Comparison of ENCODE assay signal across 9 cellular contexts in the genomic region with DNA sequence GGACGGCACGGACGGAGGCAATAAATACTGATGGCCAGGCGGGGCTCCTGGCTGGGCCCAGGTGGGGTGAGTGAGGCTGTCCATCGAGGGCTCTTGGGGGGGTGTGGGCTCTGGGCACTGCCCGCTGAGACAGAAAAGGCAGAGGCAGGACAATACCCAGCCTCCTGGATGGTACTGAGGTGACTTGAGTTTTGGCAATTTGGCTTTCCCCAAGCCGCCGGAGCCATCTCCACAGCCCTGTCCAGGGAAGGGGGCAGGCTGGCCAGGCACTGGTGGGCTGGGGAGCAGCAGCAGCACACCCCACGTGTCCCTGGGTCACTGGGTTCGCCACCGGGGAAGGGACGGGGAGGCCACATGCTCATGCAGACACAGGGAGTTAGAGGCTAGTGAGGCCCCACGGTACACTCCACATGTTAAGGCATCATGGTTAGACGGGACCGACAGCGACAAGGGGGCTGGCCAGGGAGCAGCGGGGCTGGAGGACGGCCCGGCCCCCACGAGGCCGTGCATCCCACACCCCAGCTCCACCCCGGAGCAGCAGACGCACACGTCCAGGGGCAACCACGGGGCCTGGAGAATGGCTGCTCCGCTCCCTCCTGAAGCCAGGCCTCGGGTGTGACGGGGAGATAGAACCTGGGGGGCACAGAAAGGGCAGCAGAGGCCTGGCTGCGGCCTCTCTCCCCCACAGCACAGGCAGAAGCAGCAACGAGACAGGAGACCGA. TPM values are rescaled to one million over a fixed set of nuclear protein-coding genes. Genes with fewer than 3 reads are reported as not detected.
DNase-seq lines count a peak whose midpoint lies in the region; ATAC-seq and TF ChIP-seq lines count a peak whose summit lies in the region.
"Had no signal": no experiment of that assay in that cellular context is flagged by ENCODE, and none has a peak within 500 bp of the region (broad histone marks: within the 10 kb centered on the region; RNA-seq: fewer than 3 reads in every experiment).

No MANE protein-coding gene starts in this region.

- TF ChIP-seq CTCF in VCaP (conservative IDR thresholded peaks at IDR 0.05) (no peak), tibial artery (IDR thresholded peaks at IDR 0.05) (no peak)

- H3K27ac Mint-ChIP-seq in activated naive CD4-positive, alpha-beta T cell treated with anti-CD3 and anti-CD28 coated beads, Interleukin-2, amount 50 U/mL, for 72 hours: peak overlapping the region; percentile 72 to 82
- no peak overlapping the region for H3K27ac Mint-ChIP-seq in activated naive CD4-positive, alpha-beta T cell treated with anti-CD3 and anti-CD28 coated beads, Interleukin-2, amount 10 ng/mL, durations not matched to agents 7 days and 5 days
- H3K27ac Mint-ChIP-seq in immature natural killer cell: peak overlapping the region in 4 of 6 donors; percentile 45 to 76 (median 60)

- CTCF ChIA-PET in activated naive CD4-positive, alpha-beta T cell treated with anti-CD3 and anti-CD28 coated beads, Interleukin-2, amount 10 ng/mL, durations not matched to agents 7 days and 5 days (lab: Charles Lee): no interaction called here

- peaks cover 56% of the 10 kb centered on the region for H3K4me1 Mint-ChIP-seq in activated naive CD4-positive, alpha-beta T cell treated with anti-CD3 and anti-CD28 coated beads, Interleukin-2, amount 10 ng/mL, durations not matched to agents 7 days and 5 days
- H3K4me1 Mint-ChIP-seq in immature natural killer cell: peaks cover 28 to 41% of the 10 kb centered on the region in 2 donors

- no peak for DNase-seq in activated naive CD4-positive, alpha-beta T cell treated with anti-CD3 and anti-CD28 coated beads, Interleukin-2, amount 50 U/mL, for 72 hours (ENCODE audit: low spot score in 2 of 2)
- DNase-seq in activated naive CD4-positive, alpha-beta T cell treated with anti-CD3 and anti-CD28 coated beads, Interleukin-2, amount 10 ng/mL, durations not matched to agents 7 days and 5 days: no peak
- no peak for DNase-seq in immature natural killer cell
- no peak for DNase-seq in tibial artery
- DNase-seq in hepatic stellate cell (ENCODE audit: low spot score): no peak
- no peak for DNase-seq in anterior cingulate cortex (lab: John Stamatoyannopoulos, UW)
- DNase-seq in effector CD8-positive, alpha-beta T cell (lab: John Stamatoyannopoulos, UW): no peak

- H3K36me3 Mint-ChIP-seq in activated naive CD4-positive, alpha-beta T cell treated with anti-CD3 and anti-CD28 coated beads, Interleukin-2, amount 50 U/mL, for 72 hours: peaks cover 24 to 26% of the 10 kb centered on the region in 2 donors
- peaks cover 30% of the 10 kb centered on the region for H3K36me3 Mint-ChIP-seq in activated naive CD4-positive, alpha-beta T cell treated with anti-CD3 and anti-CD28 coated beads, Interleukin-2, amount 10 ng/mL, durations not matched to agents 7 days and 5 days
- peaks cover 0 to 7% (median 0%) of the 10 kb centered on the region in 3 donors for H3K36me3 Mint-ChIP-seq in immature natural killer cell

- ATAC-seq in activated naive CD4-positive, alpha-beta T cell treated with anti-CD3 and anti-CD28 coated beads, Interleukin-2, amount 50 U/mL, for 72 hours: no peak

- H3K4me3 Mint-ChIP-seq in activated naive CD4-positive, alpha-beta T cell treated with anti-CD3 and anti-CD28 coated beads, Interleukin-2, amount 10 ng/mL, durations not matched to agents 7 days and 5 days: no peak overlapping the region
- H3K4me3 Mint-ChIP-seq in immature natural killer cell: peak overlapping the region in 2 of 5 donors; percentile 46 to 58

- peaks cover 0 to 67% (median 32%) of the 10 kb centered on the region in 4 donors for H3K4me1 ChIP-seq in tibial artery

- intact Hi-C loops in tibial artery (cut with DNase I; ENCODE audit: low total_unique reads): loop anchor here (2.0 kb wide), 1 partner anchor 55 kb away; no protein-coding TSS in a partner anchor

- H3K27me3 Mint-ChIP-seq in activated naive CD4-positive, alpha-beta T cell treated with anti-CD3 and anti-CD28 coated beads, Interleukin-2, amount 10 ng/mL, durations not matched to agents 7 days and 5 days: no peaks in the 10 kb centered on the region
- H3K27me3 Mint-ChIP-seq in immature natural killer cell (ENCODE audit: low read depth in 3 of 3): peaks cover 23 to 43% (median 35%) of the 10 kb centered on the region in 3 donors

- no peaks in the 10 kb centered on the region for H3K9me3 Mint-ChIP-seq in activated naive CD4-positive, alpha-beta T cell treated with anti-CD3 and anti-CD28 coated beads, Interleukin-2, amount 50 U/mL, for 72 hours
- H3K9me3 Mint-ChIP-seq in activated naive CD4-positive, alpha-beta T cell treated with anti-CD3 and anti-CD28 coated beads, Interleukin-2, amount 10 ng/mL, durations not matched to agents 7 days and 5 days: no peaks in the 10 kb centered on the region
- H3K9me3 Mint-ChIP-seq in immature natural killer cell: no peaks in the 10 kb centered on the region

- H3K36me3 ChIP-seq in tibial artery: peaks cover 7 to 62% (median 22%) of the 10 kb centered on the region in 3 donors

- peak overlapping the region; percentile 100 for H3K27ac ChIP-seq in VCaP
- H3K27ac ChIP-seq in tibial artery: peak overlapping the region; percentile 87 to 97

- no peaks in the 10 kb centered on the region for H3K9me3 ChIP-seq in tibial artery

- H3K27me3 ChIP-seq in tibial artery: no peaks in the 10 kb centered on the region

- H3K4me3 ChIP-seq in tibial artery: no peak overlapping the region

RNA-seq across cellular contexts. Expression of a gene that starts 3.0 kb away (rescaled TPM):
- total RNA-seq in activated naive CD4-positive, alpha-beta T cell treated with anti-CD3 and anti-CD28 coated beads, Interleukin-2, amount 50 U/mL, for 72 hours: 100 to 1,000 TPM; 328 to 513 TPM
- polyA plus RNA-seq in immature natural killer cell: 100 to 1,000 TPM; 100 to 245 (median 133) TPM

RNA-seq across cellular contexts. Expression of a gene that starts 7.8 kb away (rescaled TPM):
- total RNA-seq in activated naive CD4-positive, alpha-beta T cell treated with anti-CD3 and anti-CD28 coated beads, Interleukin-2, amount 50 U/mL, for 72 hours: 100 to 1,000 TPM; 382 to 460 TPM
- polyA plus RNA-seq in immature natural killer cell: 100 to 1,000 TPM; 365 to 534 (median 475) TPM

RNA-seq across cellular contexts. Expression of a gene that starts 23.3 kb away (rescaled TPM):
- total RNA-seq in activated naive CD4-positive, alpha-beta T cell treated with anti-CD3 and anti-CD28 coated beads, Interleukin-2, amount 50 U/mL, for 72 hours: 100 to 1,000 TPM; 186 TPM
- polyA plus RNA-seq in immature natural killer cell: 10 to 100 TPM; 36.2 to 63.3 (median 40.1) TPM

RNA-seq across cellular contexts. Expression of a gene that starts 23.4 kb away (rescaled TPM):
- 100 to 1,000 TPM; 122 to 154 TPM for total RNA-seq in activated naive CD4-positive, alpha-beta T cell treated with anti-CD3 and anti-CD28 coated beads, Interleukin-2, amount 50 U/mL, for 72 hours
- 100 to 1,000 TPM; 339 to 578 (median 348) TPM for polyA plus RNA-seq in immature natural killer cell

RNA-seq across cellular contexts. Expression of a gene that starts 33.3 kb away (rescaled TPM):
- not detected for total RNA-seq in activated naive CD4-positive, alpha-beta T cell treated with anti-CD3 and anti-CD28 coated beads, Interleukin-2, amount 50 U/mL, for 72 hours
- polyA plus RNA-seq in immature natural killer cell: not detected
- total RNA-seq: pulmonary artery endothelial cell had no signal
